In genomic region chr4:185235480-185236154, GRCh38 we compare ENCODE assay signal across 12 cellular contexts. TPM values are rescaled to one million over a fixed set of nuclear protein-coding genes. Genes with fewer than 3 reads are reported as not detected.
DNase-seq lines count a peak whose midpoint lies in the region; ATAC-seq, FAIRE-seq and TF ChIP-seq lines count a peak whose summit lies in the region.
"Had no signal": no experiment of that assay in that cellular context is flagged by ENCODE, and none has a peak within 500 bp of the region (broad histone marks: within the 10 kb centered on the region; RNA-seq: fewer than 3 reads in every experiment).

No MANE protein-coding gene starts in this region.

- TF ChIP-seq CTCF in cardiac fibroblast (IDR thresholded peaks at IDR 0.05; ENCODE audit: low read depth, low read length) (no peak), HepG2 (CRISPR knock-in tag; IDR thresholded peaks at IDR 0.05) (no peak), upper lobe of left lung (IDR thresholded peaks at IDR 0.05) (no peak), natural killer cell (IDR thresholded peaks at IDR 0.05) (no peak), breast epithelium (IDR thresholded peaks at IDR 0.05) (no peak)

- no peaks in the 10 kb centered on the region for H3K27me3 Mint-ChIP-seq in natural killer cell (ENCODE audit: low read depth in 2 of 2)
- H3K27me3 Mint-ChIP-seq: activated CD4-positive, alpha-beta memory T cell treated with anti-CD3 and anti-CD28 coated beads, Interleukin-2, amount 10 ng/mL, durations not matched to agents 7 days and 5 days; naive thymus-derived CD4-positive, alpha-beta T cell had no signal

- FAIRE-seq in HepG2 (lab: Jason Lieb, UNC): peak; percentile 76

- TF ChIP-seq POLR2A in HepG2 (IDR thresholded peaks at IDR 0.05; ENCODE audit: insufficient read depth in 1 of 2, low read depth in 2 of 2, low read length in 2 of 2): no peak
- TF ChIP-seq POLR2A in upper lobe of left lung (IDR thresholded peaks at IDR 0.05): no peak
- TF ChIP-seq POLR2A in breast epithelium (IDR thresholded peaks at IDR 0.05): no peak

- peaks cover 0 to 13% of the 10 kb centered on the region in 2 donors for H3K4me1 Mint-ChIP-seq in natural killer cell

- intact Hi-C loops in HepG2 (cut with micrococcal nuclease; ENCODE audit: unreplicated experiment) (no loop called here), natural killer cell (cut with micrococcal nuclease) (no loop called here), breast epithelium (cut with DNase I; ENCODE audit: low total_unique reads) (no loop called here)

- no peak overlapping the region for H3K27ac Mint-ChIP-seq in natural killer cell
- H3K27ac Mint-ChIP-seq: activated CD4-positive, alpha-beta memory T cell treated with anti-CD3 and anti-CD28 coated beads, Interleukin-2, amount 10 ng/mL, durations not matched to agents 7 days and 5 days; naive thymus-derived CD4-positive, alpha-beta T cell had no signal

- H3K27me3 ChIP-seq in HepG2 (ENCODE audit: control insufficient read depth in 1 of 2, insufficient read depth in 2 of 2, low read length in 2 of 2): no peaks in the 10 kb centered on the region
- H3K27me3 ChIP-seq in upper lobe of left lung: no peaks in the 10 kb centered on the region
- no peaks in the 10 kb centered on the region for H3K27me3 ChIP-seq in breast epithelium

- peak overlapping the region; percentile 29; the same call in 1 of the 2 replicates for H3K9ac ChIP-seq in HepG2 (ENCODE audit: insufficient read depth, low read depth, low read length)

- POLR2A ChIA-PET in HepG2 (lab: Yijun Ruan, JAX): no interaction called here

- peak overlapping the region; percentile 65 for H3K4me2 ChIP-seq in HepG2 (ENCODE audit: low read depth, low read length)

- peaks cover 18% of the 10 kb centered on the region for H3K4me1 ChIP-seq in HepG2 (ENCODE audit: insufficient read depth, low read length)
- peaks cover 0 to 18% (median 12%) of the 10 kb centered on the region in 4 donors for H3K4me1 ChIP-seq in upper lobe of left lung
- no peaks in the 10 kb centered on the region for H3K4me1 ChIP-seq in breast epithelium

- H3K4me3 ChIP-seq in cardiac fibroblast (replicated peaks in 1 of 2; ENCODE audit: low read depth in 2 of 2, low read length in 2 of 2): no peak overlapping the region
- H3K4me3 ChIP-seq in HepG2 (replicated peaks in 1 of 3; ENCODE audit: insufficient read depth in 1 of 3, low read depth in 2 of 3, low read length in 3 of 3): peak overlapping the region in 1 of 3 experiments; percentile 7; a peak in 1 of 6 replicates
- no peak overlapping the region for H3K4me3 ChIP-seq in upper lobe of left lung
- no peak overlapping the region for H3K4me3 ChIP-seq in breast epithelium

- in situ Hi-C loops in HepG2 (cut with HindIII; ENCODE audit: extremely low pct_ligation_motif_present, low pct_unique_long_range_greater_than_20kb): no loop called here

- WGBS in HepG2 (ENCODE audit: low lambda C conversion rate): 58% methylated on average over 8 of the region's 11 CpGs
- 76 to 78% methylated on average over 11 of the region's 11 CpGs for WGBS in upper lobe of left lung, 2 donors

- H4K20me1 ChIP-seq in HepG2 (ENCODE audit: insufficient read depth, low read length): peaks cover 14% of the 10 kb centered on the region

- ATAC-seq in HepG2 (peak; percentile 100), upper lobe of left lung (ENCODE audit: low FRiP score in 2 of 2) (peak; percentile 63 to 65), natural killer cell (no peak)
- ATAC-seq: naive thymus-derived CD4-positive, alpha-beta T cell had no signal

- no TSS peak for BruUV-seq in HepG2 (replicated peaks; lab: Mats Ljungman, UMichigan)

- H3K9me3 ChIP-seq in HepG2 (ENCODE audit: low read length) (peaks cover 11% of the 10 kb centered on the region), upper lobe of left lung (peaks cover 0 to 6% (median 0%) of the 10 kb centered on the region in 4 donors), breast epithelium (no peaks in the 10 kb centered on the region)

- TF ChIP-seq EP300 in HepG2 (IDR thresholded peaks at IDR 0.05; ENCODE audit: low read depth in 2 of 2, low read length in 2 of 2): peak in 1 of 2 experiments; percentile 32; a peak in 1 of 4 replicates
- no peak for TF ChIP-seq EP300 in HepG2 (CRISPR knock-in tag; IDR thresholded peaks at IDR 0.05; ENCODE audit: borderline replicate concordance)
- TF ChIP-seq EP300 in upper lobe of left lung (IDR thresholded peaks at IDR 0.05): no peak

- DNase-seq in NCI-H82 (lab: John Stamatoyannopoulos, UW) (peak; percentile 39), NCI-H82 treated with DMSO at 0.1 percent for 48 hours (lab: John Stamatoyannopoulos, UW; ENCODE audit: unreplicated experiment) (no peak), cardiac fibroblast (ENCODE audit: low read depth in 2 of 2) (peak; percentile 23 to 51), HepG2 (ENCODE audit: low spot score) (peak; percentile 85), upper lobe of left lung (no peak), natural killer cell (no peak), breast epithelium (ENCODE audit: low spot score in 2 of 2) (no peak)
- no peak for DNase-seq in stimulated activated naive CD4-positive, alpha-beta T cell (lab: John Stamatoyannopoulos, UW)
- DNase-seq: activated CD4-positive, alpha-beta memory T cell treated with anti-CD3 and anti-CD28 coated beads, Interleukin-2, amount 10 ng/mL, durations not matched to agents 7 days and 5 days; activated naive CD4-positive, alpha-beta T cell treated with Interleukin-2 at 50 U/mL for 16 hours; naive thymus-derived CD4-positive, alpha-beta T cell; NCI-H2171 treated with DMSO at 0.1 percent for 48 hours had no signal

- no peak for TF ChIP-seq RAD21 in HepG2 (CRISPR knock-in tag; IDR thresholded peaks at IDR 0.05)

- no peaks in the 10 kb centered on the region for H3K36me3 ChIP-seq in HepG2 (replicated peaks in 1 of 2; ENCODE audit: control insufficient read depth in 1 of 2, insufficient read depth in 2 of 2, low read length in 2 of 2)
- H3K36me3 ChIP-seq in upper lobe of left lung: no peaks in the 10 kb centered on the region
- no peaks in the 10 kb centered on the region for H3K36me3 ChIP-seq in breast epithelium

- no peak overlapping the region for H3K4me3 Mint-ChIP-seq in natural killer cell
- H3K4me3 Mint-ChIP-seq: activated CD4-positive, alpha-beta memory T cell treated with anti-CD3 and anti-CD28 coated beads, Interleukin-2, amount 10 ng/mL, durations not matched to agents 7 days and 5 days; naive thymus-derived CD4-positive, alpha-beta T cell had no signal

- no peak overlapping the region for H2AFZ ChIP-seq in HepG2 (ENCODE audit: low read length)

- H3K9me3 Mint-ChIP-seq in natural killer cell: no peaks in the 10 kb centered on the region
- H3K9me3 Mint-ChIP-seq: activated CD4-positive, alpha-beta memory T cell treated with anti-CD3 and anti-CD28 coated beads, Interleukin-2, amount 10 ng/mL, durations not matched to agents 7 days and 5 days had no signal

- H3K36me3 Mint-ChIP-seq in natural killer cell: no peaks in the 10 kb centered on the region

- H3K27ac ChIP-seq in HepG2 (ENCODE audit: extremely low read length, insufficient read depth, low read length): peak overlapping the region; percentile 61
- H3K27ac ChIP-seq in upper lobe of left lung: no peak overlapping the region
- H3K27ac ChIP-seq in breast epithelium: no peak overlapping the region

- CTCF ChIA-PET in HepG2 (lab: Yijun Ruan, JAX; ENCODE audit: low intra/inter-chr PET ratio, low total read pairs): no interaction called here

- peaks cover 35% of the 10 kb centered on the region for H3K79me2 ChIP-seq in HepG2 (ENCODE audit: insufficient read depth, low read length)

RNA-seq across cellular contexts. Expression of gene SNX25, which starts 26.2 kb away (rescaled TPM):
- total RNA-seq in HepG2 (2016; rRNA removed; fragmentation: Illumina TruSeq; extraction: Trizol) (19.7 and 23.4 TPM in 2 replicates), upper lobe of left lung (100 to 1,000 TPM in 4 of 6 donors, 10 to 100 TPM in 2; 62.9 to 178 (median 123) TPM), natural killer cell (10 to 100 TPM; 15.5 to 18.0 (median 16.6) TPM), breast epithelium (10 to 100 TPM; 16.8 to 30.1 (median 29.8) TPM)
- 116 and 134 TPM in 2 replicates for total RNA-seq in HepG2 (2016; cell fraction: cytosol; rRNA removed; fragmentation: Illumina TruSeq; extraction: Trizol; ENCODE audit: low read depth)
- total RNA-seq in HepG2 (2016; cell fraction: insoluble cytoplasmic fraction; rRNA removed; fragmentation: Illumina TruSeq; extraction: Trizol): 18.7 and 25.1 TPM in 2 replicates
- total RNA-seq in HepG2 (2016; cell fraction: membrane; rRNA removed; fragmentation: Illumina TruSeq; extraction: Trizol): 50.6 and 53.0 TPM in 2 replicates
- total RNA-seq in HepG2 (2016; cell fraction: nucleus; rRNA removed; fragmentation: Illumina TruSeq; extraction: Trizol): 24.7 and 25.8 TPM in 2 replicates
- polyA plus RNA-seq in HepG2 (2011; rRNA removed): 21.2 and 23.5 TPM in 2 replicates
- 6.4 and 11.9 TPM in 2 replicates for polyA plus RNA-seq in HepG2 (2011; cell fraction: cytosol; rRNA removed)
- 11.8 and 16.0 TPM in 2 replicates for polyA plus RNA-seq in HepG2 (2011; cell fraction: nucleus; rRNA removed)
- polyA plus RNA-seq in HepG2 (2012): 23.5 and 24.1 TPM in 2 replicates
- polyA plus RNA-seq in HepG2 (2016; cell fraction: cytosol; fragmentation: Illumina TruSeq; extraction: Trizol; ENCODE audit: low read depth): 5.2 and 5.6 TPM in 2 replicates
- polyA plus RNA-seq in HepG2 (2016; cell fraction: insoluble cytoplasmic fraction; fragmentation: Illumina TruSeq; extraction: Trizol; ENCODE audit: low read depth): 15.3 and 15.6 TPM in 2 replicates
- 11.4 and 12.9 TPM in 2 replicates for polyA plus RNA-seq in HepG2 (2016; cell fraction: membrane; fragmentation: Illumina TruSeq; extraction: Trizol; ENCODE audit: low read depth)
- polyA plus RNA-seq in HepG2 (2016; cell fraction: nucleus; fragmentation: Illumina TruSeq; extraction: Trizol; ENCODE audit: insufficient read depth, low read depth): 22.3 and 22.4 TPM in 2 replicates
- polyA minus RNA-seq in HepG2 (2011; rRNA and poly(A)+ RNA removed; ENCODE audit: low replicate concordance): 32.3 and 43.0 TPM in 2 replicates
- 21.2 and 26.6 TPM in 2 replicates for polyA minus RNA-seq in HepG2 (2011; cell fraction: cytosol; rRNA and poly(A)+ RNA removed)
- polyA minus RNA-seq in HepG2 (2011; cell fraction: nucleus; rRNA and poly(A)+ RNA removed): 47.5 and 59.8 TPM in 2 replicates

RNA-seq across cellular contexts. Expression of gene CFAP97, which starts 31.8 kb away (rescaled TPM):
- total RNA-seq in HepG2 (2016; rRNA removed; fragmentation: Illumina TruSeq; extraction: Trizol) (44.4 and 67.9 TPM in 2 replicates), upper lobe of left lung (10 to 100 TPM; 12.3 to 42.9 (median 24.0) TPM), natural killer cell (10 to 100 TPM; 25.7 to 30.5 (median 25.9) TPM), breast epithelium (10 to 100 TPM; 36.6 to 42.4 (median 38.0) TPM)
- total RNA-seq in HepG2 (2016; cell fraction: cytosol; rRNA removed; fragmentation: Illumina TruSeq; extraction: Trizol; ENCODE audit: low read depth): 10.4 and 12.7 TPM in 2 replicates
- total RNA-seq in HepG2 (2016; cell fraction: insoluble cytoplasmic fraction; rRNA removed; fragmentation: Illumina TruSeq; extraction: Trizol): 44.5 and 66.3 TPM in 2 replicates
- 34.3 and 42.9 TPM in 2 replicates for total RNA-seq in HepG2 (2016; cell fraction: membrane; rRNA removed; fragmentation: Illumina TruSeq; extraction: Trizol)
- 29.7 and 33.6 TPM in 2 replicates for total RNA-seq in HepG2 (2016; cell fraction: nucleus; rRNA removed; fragmentation: Illumina TruSeq; extraction: Trizol)
- polyA plus RNA-seq in HepG2 (2011; rRNA removed): 22.6 and 32.1 TPM in 2 replicates
- 11.1 and 19.6 TPM in 2 replicates for polyA plus RNA-seq in HepG2 (2011; cell fraction: cytosol; rRNA removed)
- polyA plus RNA-seq in HepG2 (2011; cell fraction: nucleus; rRNA removed): 8.6 and 13.8 TPM in 2 replicates
- 26.2 and 40.6 TPM in 2 replicates for polyA plus RNA-seq in HepG2 (2012)
- 3.5 and 4.6 TPM in 2 replicates for polyA plus RNA-seq in HepG2 (2016; cell fraction: cytosol; fragmentation: Illumina TruSeq; extraction: Trizol; ENCODE audit: low read depth)
- polyA plus RNA-seq in HepG2 (2016; cell fraction: insoluble cytoplasmic fraction; fragmentation: Illumina TruSeq; extraction: Trizol; ENCODE audit: low read depth): 49.3 and 51.9 TPM in 2 replicates
- polyA plus RNA-seq in HepG2 (2016; cell fraction: membrane; fragmentation: Illumina TruSeq; extraction: Trizol; ENCODE audit: low read depth): 14.3 and 17.2 TPM in 2 replicates
- polyA plus RNA-seq in HepG2 (2016; cell fraction: nucleus; fragmentation: Illumina TruSeq; extraction: Trizol; ENCODE audit: insufficient read depth, low read depth): 25.5 and 26.7 TPM in 2 replicates
- polyA minus RNA-seq in HepG2 (2011; rRNA and poly(A)+ RNA removed; ENCODE audit: low replicate concordance): 9.1 and 15.6 TPM in 2 replicates
- polyA minus RNA-seq in HepG2 (2011; cell fraction: cytosol; rRNA and poly(A)+ RNA removed): 25.9 and 35.6 TPM in 2 replicates
- polyA minus RNA-seq in HepG2 (2011; cell fraction: nucleus; rRNA and poly(A)+ RNA removed): 51.6 and 68.6 TPM in 2 replicates

Comparison
In these comparisons a context has a peak if more than half of its experiments do, and no peak if none do; other contexts are left out.
1. DNase-seq: peak in NCI-H82 (single experiment), cardiac fibroblast (2 of 2) and HepG2 (single experiment); none in NCI-H82 treated with DMSO at 0.1 percent for 48 hours (single experiment), upper lobe of left lung (0 of 2), natural killer cell (single experiment), stimulated activated naive CD4-positive, alpha-beta T cell (0 of 6) and breast epithelium (0 of 2).
2. ATAC-seq: peak in HepG2 (single experiment) and upper lobe of left lung (2 of 2); none in natural killer cell (0 of 3).